Comparison of ENCODE assay signal across 1 cellular context in genomic region chr19:1860133-1860775, GRCh38.
A peak's percentile ranks its signal among the peaks of the same experiment; 100 is the strongest.
TF ChIP-seq lines count a peak whose summit lies in the region.

No MANE protein-coding gene starts in this region.

TF ChIP-seq in K562, 482 proteins besides CTCF, POLR2A, EP300 and RAD21 (continued from another document):
- TF ChIP-seq ZNF407 (IDR thresholded peaks at IDR 0.05; ENCODE audit: low read depth) (no peak), THAP7 (CRISPR knock-in tag; IDR thresholded peaks at IDR 0.05) (no peak), CEBPG (CRISPR knock-in tag; IDR thresholded peaks at IDR 0.05) (no peak), CEBPG (tag; conservative IDR thresholded peaks at IDR 0.05 in 1 of 2, IDR thresholded peaks at IDR 0.05 in 1 of 2) (no peak), NFE2L1 (tag; IDR thresholded peaks at IDR 0.05; ENCODE audit: borderline replicate concordance, low read depth) (no peak), CSDE1 (IDR thresholded peaks at IDR 0.05) (peak in 1 of 2 experiments; percentile 94; a peak in 1 of 4 replicates), ZNF253 (CRISPR knock-in tag; conservative IDR thresholded peaks at IDR 0.05) (no peak), MGA (IDR thresholded peaks at IDR 0.05) (no peak), BCOR (IDR thresholded peaks at IDR 0.05) (no peak), PTBP1 (IDR thresholded peaks at IDR 0.05; ENCODE audit: low read depth, low read length) (no peak), E2F1 (CRISPR knock-in tag; IDR thresholded peaks at IDR 0.05) (no peak), GTF2E2 (tag; IDR thresholded peaks at IDR 0.05) (no peak), ZNF184 (CRISPR knock-in tag; IDR thresholded peaks at IDR 0.05) (no peak), MNT (conservative IDR thresholded peaks at IDR 0.05) (peak; percentile 31 to 64; a peak in 2 of 4 replicates), PHF8 (IDR thresholded peaks at IDR 0.05; ENCODE audit: borderline replicate concordance, low read length) (no peak), ZNF830 (CRISPR knock-in tag; IDR thresholded peaks at IDR 0.05) (no peak), GMEB1 (CRISPR knock-in tag; IDR thresholded peaks at IDR 0.05) (no peak)
